Comparison of ENCODE assay signal across 16 cellular contexts in the genomic region with DNA sequence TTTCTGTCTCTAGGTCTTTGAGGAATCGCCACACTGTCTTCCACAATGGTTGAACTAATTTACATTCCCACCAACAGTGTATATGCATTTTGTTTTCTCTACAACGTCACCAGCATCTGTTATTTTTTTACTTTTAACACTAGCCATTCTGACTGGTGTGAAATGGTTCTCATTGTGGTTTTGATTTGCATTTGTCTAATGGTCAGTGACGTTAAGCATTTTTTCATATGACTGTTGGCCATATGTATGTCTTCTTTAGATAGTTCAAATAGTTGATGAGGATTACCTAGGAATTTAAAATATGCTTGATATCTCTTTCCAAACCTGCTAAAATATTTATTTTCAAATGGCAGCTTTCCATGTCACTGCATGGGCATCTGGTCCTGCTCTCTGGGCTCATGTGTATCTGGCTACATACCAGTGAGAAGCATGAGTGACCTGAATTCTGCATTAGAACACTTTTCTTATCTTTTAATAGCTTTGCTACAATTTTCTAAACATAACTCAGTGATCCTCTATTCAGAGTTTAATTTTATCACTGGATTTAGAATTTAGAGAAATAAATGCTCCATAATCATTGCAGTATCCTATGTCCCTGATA.
DNase-seq lines count a peak whose midpoint lies in the region; ATAC-seq, FAIRE-seq and TF ChIP-seq lines count a peak whose summit lies in the region.
"Had no signal": no experiment of that assay in that cellular context is flagged by ENCODE, and none has a peak within 500 bp of the region (broad histone marks: within the 10 kb centered on the region; RNA-seq: fewer than 3 reads in every experiment).

No MANE protein-coding gene starts in this region.

- no peaks in the 10 kb centered on the region for H3K27me3 Mint-ChIP-seq in activated T-cell treated with anti-CD3 and anti-CD28 coated beads, Interleukin-2, amount 50 U/mL, for 72 hours (ENCODE audit: low read depth)
- H3K27me3 Mint-ChIP-seq: CD4-positive, alpha-beta T cell had no signal

- ATAC-seq in GM18867 (IDR thresholded peaks at IDR 0.05; ENCODE audit: unreplicated experiment) (peak; percentile 28), left cardiac atrium (no peak)
- no peak for ATAC-seq in activated T-cell treated with anti-CD3 and anti-CD28 coated beads, Interleukin-2, amount 50 U/mL, for 72 hours (replicated peaks in 1 of 2)

- no peaks in the 10 kb centered on the region for H3K9me3 Mint-ChIP-seq in activated T-cell treated with anti-CD3 and anti-CD28 coated beads, Interleukin-2, amount 50 U/mL, for 72 hours
- H3K9me3 Mint-ChIP-seq: CD4-positive, alpha-beta T cell; H9 had no signal

- DNase-seq in GM12892 (ENCODE audit: insufficient read length) (no peak), cerebellum (ENCODE audit: low spot score) (peak; percentile 48), left cardiac atrium (no peak)
- no peak for DNase-seq in activated T-cell treated with anti-CD3 and anti-CD28 coated beads, Interleukin-2, amount 50 U/mL, for 72 hours
- DNase-seq in activated CD8-positive, alpha-beta memory T cell treated with anti-CD3 and anti-CD28 coated beads for 24 hours, result no peak
- DNase-seq: ACHN; AML-193; CD4-positive, alpha-beta T cell; DMS153; DMS79 treated with DMSO at 0.1 percent for 48 hours; H9 had no signal

- intact Hi-C loops in left cardiac atrium (cut with DNase I), result no loop called here

- no peak for TF ChIP-seq POLR2A in GM12892 (IDR thresholded peaks at IDR 0.05; ENCODE audit: low read depth, low read length)

- H3K4me3 Mint-ChIP-seq in activated T-cell treated with anti-CD3 and anti-CD28 coated beads, Interleukin-2, amount 50 U/mL, for 72 hours, result no peak overlapping the region
- H3K4me3 Mint-ChIP-seq: CD4-positive, alpha-beta T cell; H9 had no signal

- no peak overlapping the region for H3K27ac Mint-ChIP-seq in activated T-cell treated with anti-CD3 and anti-CD28 coated beads, Interleukin-2, amount 50 U/mL, for 72 hours
- H3K27ac Mint-ChIP-seq: CD4-positive, alpha-beta T cell; H9 had no signal

- FAIRE-seq in GM12892 (lab: Jason Lieb, UNC), result peak; percentile 74
- FAIRE-seq: A204.1, GM12891, GM19239, H1 had no signal

- H3K36me3 Mint-ChIP-seq in activated T-cell treated with anti-CD3 and anti-CD28 coated beads, Interleukin-2, amount 50 U/mL, for 72 hours (ENCODE audit: insufficient read depth in 2 of 2), result no peaks in the 10 kb centered on the region

- no peaks in the 10 kb centered on the region for H3K4me1 Mint-ChIP-seq in activated T-cell treated with anti-CD3 and anti-CD28 coated beads, Interleukin-2, amount 50 U/mL, for 72 hours (ENCODE audit: low read depth)
- H3K4me1 Mint-ChIP-seq: H9 had no signal
